Comparison of ENCODE assay signal across 1 cellular context in genomic region chr17:46020023-46020735, GRCh38.
TF ChIP-seq lines count a peak whose summit lies in the region.

No MANE protein-coding gene starts in this region.

TF ChIP-seq in SK-N-SH, 30 proteins besides CTCF, POLR2A, EP300 and RAD21:
- TF ChIP-seq EZH2phosphoT487 (IDR thresholded peaks at IDR 0.05; ENCODE audit: borderline replicate concordance, low read depth) (no peak), NRF1 (IDR thresholded peaks at IDR 0.05; ENCODE audit: low read depth, low read length) (no peak), MEF2A (IDR thresholded peaks at IDR 0.05; ENCODE audit: borderline replicate concordance, low read depth) (no peak), SIN3A (IDR thresholded peaks at IDR 0.05; ENCODE audit: borderline replicate concordance, low read depth, low read length) (no peak), NFIC (IDR thresholded peaks at IDR 0.05; ENCODE audit: borderline replicate concordance) (no peak), RCOR1 (IDR thresholded peaks at IDR 0.05; ENCODE audit: low read length) (no peak), CHD2 (IDR thresholded peaks at IDR 0.05; ENCODE audit: low read length, partially characterized antibody) (no peak), FOXJ3 (CRISPR knock-in tag; IDR thresholded peaks at IDR 0.05) (no peak), SMC3 (IDR thresholded peaks at IDR 0.05; ENCODE audit: low read depth, low read length) (no peak), POLR2AphosphoS5 (IDR thresholded peaks at IDR 0.05; ENCODE audit: low read depth, low read length) (no peak), GABPA (IDR thresholded peaks at IDR 0.05; ENCODE audit: low read depth) (no peak), FOXM1 (IDR thresholded peaks at IDR 0.05; ENCODE audit: low read depth) (no peak)
